Comparison of ENCODE assay signal across 1 cellular context in the genomic region with DNA sequence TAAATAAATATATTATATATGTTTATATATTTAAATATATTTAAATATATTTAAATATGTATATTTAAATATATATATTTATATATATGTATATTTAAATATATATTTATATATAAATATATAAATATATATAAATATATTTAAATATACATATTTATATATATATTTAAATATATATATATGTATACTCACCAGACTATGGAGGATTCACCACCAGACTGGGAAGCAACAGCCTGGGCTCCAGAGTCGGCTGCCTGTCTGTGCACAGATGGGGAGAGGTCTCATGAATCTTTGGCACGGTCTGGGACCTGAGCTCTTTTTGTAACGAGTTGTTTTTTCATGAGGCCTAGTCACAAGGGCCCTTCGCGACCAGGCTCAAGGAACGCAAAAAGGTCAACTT.
TF ChIP-seq lines count a peak whose summit lies in the region.

No MANE protein-coding gene starts in this region.

TF ChIP-seq in endothelial cell of umbilical vein, 7 proteins besides CTCF, POLR2A, EP300 and RAD21 (continued from another document):
- TF ChIP-seq POLR2AphosphoS5 (IDR thresholded peaks at IDR 0.05; ENCODE audit: insufficient read depth, low read depth, low read length) (no peak), FOS (IDR thresholded peaks at IDR 0.05; ENCODE audit: borderline replicate concordance, insufficient read depth, low read length) (no peak), MYC (IDR thresholded peaks at IDR 0.05; ENCODE audit: low read depth, low read length) (no peak), GATA2 (IDR thresholded peaks at IDR 0.05; ENCODE audit: insufficient read depth, insufficient read length, low read depth, low read length) (no peak), JUN (IDR thresholded peaks at IDR 0.05; ENCODE audit: borderline replicate concordance, insufficient read depth, insufficient read length, low read depth) (no peak)
TF ChIP-seq in endothelial cell of umbilical vein: peak in this region for 0.
